9 cellular contexts compared by ENCODE assay signal in the genomic region with DNA sequence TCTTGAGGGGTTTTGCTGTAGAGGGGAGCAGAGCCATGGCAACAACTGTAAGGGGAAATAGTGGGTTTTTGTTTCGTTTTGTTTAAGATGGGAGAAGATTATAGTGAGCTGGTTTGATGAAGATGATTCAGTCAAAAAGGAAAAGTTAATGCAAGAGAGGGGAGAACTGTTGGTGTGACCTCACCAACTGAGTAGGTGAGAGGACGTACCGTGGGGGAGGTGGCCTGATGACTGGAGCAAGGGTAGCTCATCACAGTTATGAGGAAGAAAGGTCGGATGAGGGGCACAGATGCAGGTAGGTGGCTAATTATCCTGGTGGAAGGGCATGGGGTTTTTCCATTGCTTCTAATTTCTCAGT. TPM values are rescaled to one million over a fixed set of nuclear protein-coding genes. Genes with fewer than 3 reads are reported as not detected.
DNase-seq lines count a peak whose midpoint lies in the region; ATAC-seq and TF ChIP-seq lines count a peak whose summit lies in the region.
"Had no signal": no experiment of that assay in that cellular context is flagged by ENCODE, and none has a peak within 500 bp of the region (broad histone marks: within the 10 kb centered on the region; RNA-seq: fewer than 3 reads in every experiment).

No MANE protein-coding gene starts in this region.

- H4K20me1 ChIP-seq in PC-3 (ENCODE audit: low read length): peaks cover 13% of the 10 kb centered on the region; the same call in 1 of the 2 replicates

- H3K9me3 ChIP-seq in PC-3 (ENCODE audit: low read length) (no peaks in the 10 kb centered on the region), duodenal mucosa (ENCODE audit: control insufficient read depth in 1 of 2, low read length in 2 of 2) (no peaks in the 10 kb centered on the region), transverse colon (no peaks in the 10 kb centered on the region), heart left ventricle (no peaks in the 10 kb centered on the region)

- H3K9ac ChIP-seq in PC-3 (ENCODE audit: low read length): peak overlapping the region; percentile 3; the same call in 1 of the 2 replicates
- H3K9ac ChIP-seq in duodenal mucosa (ENCODE audit: low read depth in 1 of 2, low read length in 2 of 2): peak overlapping the region in 1 of 2 donors; percentile 8

- peaks cover 88% of the 10 kb centered on the region for H3K79me2 ChIP-seq in PC-3 (ENCODE audit: low read length)

- no peak for TF ChIP-seq EP300 in transverse colon (IDR thresholded peaks at IDR 0.05; ENCODE audit: low read depth)

- H3K36me3 ChIP-seq in PC-3 (ENCODE audit: low read depth, low read length): 0 out of 2 replicates have a peak, but pooled peaks cover 6% of the 10 kb centered on the region
- H3K36me3 ChIP-seq in duodenal mucosa (ENCODE audit: control insufficient read depth in 1 of 2, insufficient read depth in 2 of 2, low read length in 2 of 2): no peaks in the 10 kb centered on the region
- H3K36me3 ChIP-seq in transverse colon: no peaks in the 10 kb centered on the region
- H3K36me3 ChIP-seq in heart left ventricle: no peaks in the 10 kb centered on the region

- 34 to 52% methylated on average over 4 of the region's 4 CpGs for WGBS in transverse colon (ENCODE audit: low coverage in 1 of 2), 2 donors
- WGBS in heart left ventricle, 4 donors: 63 to 78% (median 70%) methylated on average over 4 of the region's 4 CpGs

- H3K9me2 ChIP-seq in PC-3 (replicated peaks; ENCODE audit: low read length): no peaks in the 10 kb centered on the region

- TF ChIP-seq POLR2A in transverse colon (IDR thresholded peaks at IDR 0.05): no peak
- TF ChIP-seq POLR2A in heart left ventricle (IDR thresholded peaks at IDR 0.05): no peak

- TF ChIP-seq CTCF in PC-3 (conservative IDR thresholded peaks at IDR 0.05; ENCODE audit: low read depth, low read length): no peak
- no peak for TF ChIP-seq CTCF in transverse colon (IDR thresholded peaks at IDR 0.05)
- no peak for TF ChIP-seq CTCF in heart left ventricle (IDR thresholded peaks at IDR 0.05)

- POLR2A ChIA-PET in PC-3 (lab: Charles Lee; ENCODE audit: unreplicated experiment): no interaction called here

- H3F3A ChIP-seq in PC-3 (ENCODE audit: low read length, unreplicated experiment): peaks cover 34% of the 10 kb centered on the region

- H3K27ac ChIP-seq in PC-3 (ENCODE audit: low read length) (peak overlapping the region; percentile 97), duodenal mucosa (ENCODE audit: low read depth, low read length) (no peak overlapping the region), transverse colon (peak overlapping the region; percentile 59 to 78 (median 77)), heart left ventricle (peak overlapping the region in 3 of 12 donors; percentile 9 to 66 (median 21))

- ATAC-seq in PC-3 (no peak), heart left ventricle (no peak)

- DNase-seq in activated naive CD4-positive, alpha-beta T cell treated with Interleukin-2 at 50 U/mL for 16 hours: peak; percentile 65
- DNase-seq in activated naive CD4-positive, alpha-beta T cell (lab: John Stamatoyannopoulos, UW): no peak
- DNase-seq in PC-3 (peak; percentile 39), transverse colon (no peak), HuH-7.5 (ENCODE audit: low spot score) (no peak), NCI-H187 treated with DMSO at 0.1 percent for 48 hours (lab: John Stamatoyannopoulos, UW) (no peak), heart left ventricle (no peak)
- DNase-seq: effector CD8-positive, alpha-beta T cell had no signal

- no peak overlapping the region for H2AFZ ChIP-seq in PC-3 (ENCODE audit: low read length)

- BruUV-seq in PC-3 (replicated peaks; lab: Mats Ljungman, UMichigan): no TSS peak

- H3K4me2 ChIP-seq in PC-3 (ENCODE audit: low read length): peak overlapping the region; percentile 61

- intact Hi-C loops in PC-3 (cut with micrococcal nuclease): no loop called here
- intact Hi-C loops in transverse colon (cut with DNase I; ENCODE audit: low total_unique reads): no loop called here
- intact Hi-C loops in heart left ventricle (cut with DNase I): no loop called here

- H3K27me3 ChIP-seq in PC-3 (ENCODE audit: low read length) (no peaks in the 10 kb centered on the region), duodenal mucosa (ENCODE audit: control insufficient read depth in 1 of 2, insufficient read depth in 2 of 2, low read length in 2 of 2) (no peaks in the 10 kb centered on the region), transverse colon (no peaks in the 10 kb centered on the region), heart left ventricle (no peaks in the 10 kb centered on the region)

- CTCF ChIA-PET in PC-3 (lab: Charles Lee): interaction anchor here (1.6 kb wide), 1 partner anchor 24 kb away, joined by 9 read pairs; no protein-coding TSS in a partner anchor

- H3K4me1 ChIP-seq in PC-3 (ENCODE audit: insufficient read depth, low read length) (peaks cover 80% of the 10 kb centered on the region), duodenal mucosa (ENCODE audit: control insufficient read depth in 1 of 2, insufficient read depth in 2 of 2, low read length in 2 of 2) (peaks cover 91 to 94% of the 10 kb centered on the region in 2 donors), transverse colon (peaks cover 35 to 99% (median 66%) of the 10 kb centered on the region in 4 donors), heart left ventricle (peaks cover 0 to 96% (median 65%) of the 10 kb centered on the region in 12 donors)

- peak overlapping the region; percentile 35; the same call in 1 of the 2 replicates for H3K4me3 ChIP-seq in PC-3 (ENCODE audit: low read length)
- H3K4me3 ChIP-seq in duodenal mucosa (ENCODE audit: low read depth in 1 of 2, low read length in 2 of 2): peak overlapping the region; percentile 33 to 44
- H3K4me3 ChIP-seq in transverse colon: no peak overlapping the region
- H3K4me3 ChIP-seq in heart left ventricle: peak overlapping the region in 1 of 12 donors; percentile 42

- in situ Hi-C loops in transverse colon (cut with MboI; ENCODE audit: low pct_ligation_motif_present in 1 of 4, low pct_unique_long_range_greater_than_20kb in 1 of 4, low sequenced_read_pairs in 3 of 4): no loop called here

RNA-seq across cellular contexts. Expression of gene ITGA6, which starts 10.7 kb away (rescaled TPM):
- total RNA-seq in PC-3 (2014; rRNA removed) (181 and 204 TPM in 2 replicates), transverse colon (100 to 1,000 TPM in 3 of 4 donors, 10 to 100 TPM in 1; 80.4 to 267 (median 207) TPM), heart left ventricle (10 to 100 TPM; 40.5 to 84.8 (median 51.2) TPM)
- 10 to 100 TPM; 11.8 to 37.2 TPM for polyA plus RNA-seq in heart left ventricle

Comparison
In these comparisons a context has a peak if more than half of its experiments do, and no peak if none do; other contexts are left out.
1. DNase-seq: peak in activated naive CD4-positive, alpha-beta T cell treated with Interleukin-2 at 50 U/mL for 16 hours (single experiment) and PC-3 (single experiment); none in activated naive CD4-positive, alpha-beta T cell (0 of 4), transverse colon (single experiment), HuH-7.5 (single experiment), NCI-H187 treated with DMSO at 0.1 percent for 48 hours (single experiment) and heart left ventricle (0 of 5).
2. H3K4me3 ChIP-seq: peak in PC-3 (single experiment) and duodenal mucosa (2 of 2); none in transverse colon (0 of 4).